9 cellular contexts compared by ENCODE assay signal in the genomic region with DNA sequence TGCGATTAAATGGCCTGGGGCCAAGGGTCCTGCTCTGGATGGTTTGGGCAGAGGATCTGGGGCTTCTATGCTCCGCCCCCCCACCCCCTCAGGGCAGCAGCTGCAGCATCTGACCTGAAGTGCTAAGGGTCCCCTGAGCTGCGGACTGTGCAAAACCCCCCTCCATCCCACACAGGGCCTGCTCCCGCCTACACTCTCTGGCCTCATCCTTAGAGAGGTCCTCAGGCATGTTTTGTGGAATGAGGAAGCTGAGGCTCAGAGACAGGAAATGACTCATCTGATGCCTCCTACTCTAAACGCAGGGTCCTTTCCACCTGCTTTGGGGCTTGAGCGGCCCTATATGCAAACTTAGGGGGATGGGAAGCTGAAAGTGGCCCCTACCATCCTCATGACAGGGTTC. TPM values are rescaled to one million over a fixed set of nuclear protein-coding genes. Genes with fewer than 3 reads are reported as not detected.
DNase-seq lines count a peak whose midpoint lies in the region; ATAC-seq, FAIRE-seq and TF ChIP-seq lines count a peak whose summit lies in the region.
"Had no signal": no experiment of that assay in that cellular context is flagged by ENCODE, and none has a peak within 500 bp of the region (broad histone marks: within the 10 kb centered on the region; RNA-seq: fewer than 3 reads in every experiment).

No MANE protein-coding gene starts in this region.

- no peaks in the 10 kb centered on the region for H3K9me3 Mint-ChIP-seq in activated naive CD4-positive, alpha-beta T cell treated with anti-CD3 and anti-CD28 coated beads, Interleukin-2, amount 50 U/mL, for 72 hours
- H3K9me3 Mint-ChIP-seq in HFFc6 = no peaks in the 10 kb centered on the region
- no peaks in the 10 kb centered on the region for H3K9me3 Mint-ChIP-seq in astrocyte (ENCODE audit: unreplicated experiment)
- no peaks in the 10 kb centered on the region for H3K9me3 Mint-ChIP-seq in activated T-helper 2 cell treated with anti-CD3 and anti-CD28 coated beads, Interferon-gamma antibody, Interleukin-2, Interleukin-4, amounts not matched to agents 10 μg/mL and 5 μg/mL and 100 μg/mL, durations not matched to agents 14 hours and 24 hours and 36 hours
- H3K9me3 Mint-ChIP-seq: central memory CD8-positive, alpha-beta T cell had no signal

- peak overlapping the region; percentile 36 to 74 for H3K27ac Mint-ChIP-seq in activated naive CD4-positive, alpha-beta T cell treated with anti-CD3 and anti-CD28 coated beads, Interleukin-2, amount 50 U/mL, for 72 hours
- peak overlapping the region; percentile 72 for H3K27ac Mint-ChIP-seq in HFFc6
- peak overlapping the region; percentile 10 for H3K27ac Mint-ChIP-seq in astrocyte (ENCODE audit: unreplicated experiment)
- no peak overlapping the region for H3K27ac Mint-ChIP-seq in activated T-helper 2 cell treated with anti-CD3 and anti-CD28 coated beads, Interferon-gamma antibody, Interleukin-2, Interleukin-4, amounts not matched to agents 10 μg/mL and 5 μg/mL and 100 μg/mL, durations not matched to agents 14 hours and 24 hours and 36 hours

- H3K27me3 Mint-ChIP-seq in HFFc6 (ENCODE audit: insufficient read depth) (peaks cover 2% of the 10 kb centered on the region; the same call in 1 of the 2 replicates), astrocyte (ENCODE audit: low read depth, unreplicated experiment) (peaks cover 3% of the 10 kb centered on the region)
- peaks cover 2% of the 10 kb centered on the region for H3K27me3 Mint-ChIP-seq in activated T-helper 2 cell treated with anti-CD3 and anti-CD28 coated beads, Interferon-gamma antibody, Interleukin-2, Interleukin-4, amounts not matched to agents 10 μg/mL and 5 μg/mL and 100 μg/mL, durations not matched to agents 14 hours and 24 hours and 36 hours (ENCODE audit: low read depth)

- peak; percentile 71 to 74 for ATAC-seq in activated naive CD4-positive, alpha-beta T cell treated with anti-CD3 and anti-CD28 coated beads, Interleukin-2, amount 50 U/mL, for 72 hours

- peak overlapping the region; percentile 35 for H3K9ac ChIP-seq in astrocyte (ENCODE audit: low read length)

- TF ChIP-seq CTCF in HFFc6 (IDR thresholded peaks at IDR 0.05) (no peak), astrocyte (IDR thresholded peaks at IDR 0.05; ENCODE audit: insufficient read depth, low read depth, low read length) (no peak)

- no peaks in the 10 kb centered on the region for H3K36me3 Mint-ChIP-seq in activated naive CD4-positive, alpha-beta T cell treated with anti-CD3 and anti-CD28 coated beads, Interleukin-2, amount 50 U/mL, for 72 hours
- H3K36me3 Mint-ChIP-seq in HFFc6 (ENCODE audit: low read depth) (no peaks in the 10 kb centered on the region), astrocyte (ENCODE audit: low read depth, unreplicated experiment) (no peaks in the 10 kb centered on the region)
- H3K36me3 Mint-ChIP-seq in activated T-helper 2 cell treated with anti-CD3 and anti-CD28 coated beads, Interferon-gamma antibody, Interleukin-2, Interleukin-4, amounts not matched to agents 10 μg/mL and 5 μg/mL and 100 μg/mL, durations not matched to agents 14 hours and 24 hours and 36 hours (ENCODE audit: low read depth) = no peaks in the 10 kb centered on the region

- H2AFZ ChIP-seq in astrocyte (ENCODE audit: low read depth, low read length) = peak overlapping the region; percentile 32

- H3K27ac ChIP-seq in astrocyte (ENCODE audit: low read depth, low read length) = peak overlapping the region; percentile 66

- H3K4me1 Mint-ChIP-seq in HFFc6 (ENCODE audit: low read depth) = peaks cover 28% of the 10 kb centered on the region
- peaks cover 27% of the 10 kb centered on the region for H3K4me1 Mint-ChIP-seq in astrocyte (ENCODE audit: low read depth, unreplicated experiment)
- H3K4me1 Mint-ChIP-seq in activated T-helper 2 cell treated with anti-CD3 and anti-CD28 coated beads, Interferon-gamma antibody, Interleukin-2, Interleukin-4, amounts not matched to agents 10 μg/mL and 5 μg/mL and 100 μg/mL, durations not matched to agents 14 hours and 24 hours and 36 hours (ENCODE audit: low read depth) = peaks cover 15% of the 10 kb centered on the region

- no peaks in the 10 kb centered on the region for H3K79me2 ChIP-seq in astrocyte (ENCODE audit: insufficient read depth, low read length)

- H3K9me3 ChIP-seq in astrocyte (ENCODE audit: insufficient read depth, low read depth, low read length) = no peaks in the 10 kb centered on the region

- no peaks in the 10 kb centered on the region for H4K20me1 ChIP-seq in astrocyte (ENCODE audit: insufficient read depth, low read length)

- H3K4me2 ChIP-seq in astrocyte (ENCODE audit: low read length) = peak overlapping the region; percentile 68

- no peak for DNase-seq in activated naive CD4-positive, alpha-beta T cell treated with anti-CD3 and anti-CD28 coated beads, Interleukin-2, amount 50 U/mL, for 72 hours (ENCODE audit: low spot score in 2 of 2)
- DNase-seq in activated naive CD4-positive, alpha-beta T cell treated with Interleukin-2 at 50 U/mL for 16 hours = no peak
- peak; percentile 51 for DNase-seq in HFFc6
- peak; percentile 88 for DNase-seq in M059J (ENCODE audit: low read depth)
- peak; percentile 83 for DNase-seq in astrocyte (ENCODE audit: low read depth)
- DNase-seq in medulla oblongata (ENCODE audit: extremely low spot score) = peak; percentile 75
- DNase-seq in activated T-helper 2 cell treated with anti-CD3 and anti-CD28 coated beads, Interferon-gamma antibody, Interleukin-2, Interleukin-4, amounts not matched to agents 10 μg/mL and 5 μg/mL and 100 μg/mL, durations not matched to agents 14 hours and 24 hours and 36 hours (ENCODE audit: low spot score) = no peak
- DNase-seq in activated gamma-delta T cell (lab: John Stamatoyannopoulos, UW) = no peak

- H3K4me3 ChIP-seq in astrocyte (ENCODE audit: insufficient read depth, low read depth, low read length) = no peak overlapping the region

- H3K36me3 ChIP-seq in astrocyte (ENCODE audit: insufficient read depth, low read length) = no peaks in the 10 kb centered on the region

- FAIRE-seq in astrocyte (lab: Jason Lieb, UNC) = no peak

- peaks cover 27% of the 10 kb centered on the region for H3K4me1 ChIP-seq in astrocyte (ENCODE audit: insufficient read depth, low read length)

- intact Hi-C loops in activated T-helper 2 cell treated with anti-CD3 and anti-CD28 coated beads, Interferon-gamma antibody, Interleukin-2, Interleukin-4, amounts not matched to agents 10 μg/mL and 5 μg/mL and 100 μg/mL, durations not matched to agents 14 hours and 24 hours and 36 hours (cut with micrococcal nuclease) = no loop called here

- H3K27me3 ChIP-seq in astrocyte (ENCODE audit: insufficient read depth, low read length) = no peaks in the 10 kb centered on the region

- H3K4me3 Mint-ChIP-seq in HFFc6 = no peak overlapping the region; the same call in 1 of the 2 replicates
- no peak overlapping the region for H3K4me3 Mint-ChIP-seq in astrocyte (ENCODE audit: unreplicated experiment)
- no peak overlapping the region for H3K4me3 Mint-ChIP-seq in activated T-helper 2 cell treated with anti-CD3 and anti-CD28 coated beads, Interferon-gamma antibody, Interleukin-2, Interleukin-4, amounts not matched to agents 10 μg/mL and 5 μg/mL and 100 μg/mL, durations not matched to agents 14 hours and 24 hours and 36 hours (ENCODE audit: low read depth)
- H3K4me3 Mint-ChIP-seq: central memory CD8-positive, alpha-beta T cell had no signal

RNA-seq across cellular contexts. Expression of gene CTSH, which starts 59.5 kb away (rescaled TPM):
- 10 to 100 TPM in 1 of 2 donors, 1 to 10 TPM in 1; 8.4 to 11.1 TPM for total RNA-seq in activated naive CD4-positive, alpha-beta T cell treated with anti-CD3 and anti-CD28 coated beads, Interleukin-2, amount 50 U/mL, for 72 hours
- total RNA-seq in HFFc6 (2021; fragmentation: NEBNext Ultra II Directional; extraction: Animal tissue kit (Norgen Biotek cat#: 25700)) = under 1 TPM in 5 of 6 experiments, not detected in 1; 0.20 to 0.53 (median 0.38) TPM
- 45.5 and 95.4 TPM in 2 replicates for total RNA-seq in M059J (2014; rRNA removed; shearing (Covaris generic))
- total RNA-seq in astrocyte = 4.1 and 5.7 TPM in 2 replicates
- total RNA-seq in activated T-helper 2 cell treated with anti-CD3 and anti-CD28 coated beads, Interferon-gamma antibody, Interleukin-2, Interleukin-4, amounts not matched to agents 10 μg/mL and 5 μg/mL and 100 μg/mL, durations not matched to agents 14 hours and 24 hours and 36 hours = 47.1 and 53.8 TPM in 2 replicates

Comparison
In these comparisons a context has a peak if more than half of its experiments do, and no peak if none do; other contexts are left out.
1. DNase-seq: peak in HFFc6 (single experiment), M059J (single experiment), astrocyte (single experiment) and medulla oblongata (single experiment); none in activated naive CD4-positive, alpha-beta T cell treated with anti-CD3 and anti-CD28 coated beads, Interleukin-2, amount 50 U/mL, for 72 hours (0 of 2), activated naive CD4-positive, alpha-beta T cell treated with Interleukin-2 at 50 U/mL for 16 hours (single experiment), activated T-helper 2 cell treated with anti-CD3 and anti-CD28 coated beads, Interferon-gamma antibody, Interleukin-2, Interleukin-4, amounts not matched to agents 10 μg/mL and 5 μg/mL and 100 μg/mL, durations not matched to agents 14 hours and 24 hours and 36 hours (single experiment) and activated gamma-delta T cell (single experiment).